ENCODE assay signal across 9 cellular contexts in genomic region chr2:53515435-53516332, GRCh38.
DNase-seq lines count a peak whose midpoint lies in the region; ATAC-seq and TF ChIP-seq lines count a peak whose summit lies in the region.
"Had no signal": no experiment of that assay in that cellular context is flagged by ENCODE, and none has a peak within 500 bp of the region (broad histone marks: within the 10 kb centered on the region; RNA-seq: fewer than 3 reads in every experiment).

No MANE protein-coding gene starts in this region.

- 93% methylated on average over 6 of the region's 6 CpGs for WGBS in mammary epithelial cell (ENCODE audit: low coverage, missing lambda C conversion rate)

- BruUV-seq in mammary epithelial cell (replicated peaks; lab: Mats Ljungman, UMichigan): no TSS peak

- no peak overlapping the region for H3K9ac ChIP-seq in mammary epithelial cell (ENCODE audit: insufficient read depth, low read length)

- H3K36me3 ChIP-seq in mammary epithelial cell (ENCODE audit: insufficient read depth, low read length): no peaks in the 10 kb centered on the region

- no peaks in the 10 kb centered on the region for H3K79me2 ChIP-seq in mammary epithelial cell (ENCODE audit: insufficient read depth, low read length)

- ATAC-seq in HG03442 (IDR thresholded peaks at IDR 0.05; ENCODE audit: unreplicated experiment): peak; percentile 39

- H2AFZ ChIP-seq in mammary epithelial cell (ENCODE audit: low read depth, low read length): peak overlapping the region; percentile 50

- intact Hi-C loops in mammary epithelial cell (cut with micrococcal nuclease): loop anchor here (5.0 kb wide), 1 partner anchor 238 kb away; no protein-coding TSS in a partner anchor

- peak in 1 of 2 donors; percentile 46 for TF ChIP-seq CTCF in mammary epithelial cell (conservative IDR thresholded peaks at IDR 0.05 in 1 of 2, IDR thresholded peaks at IDR 0.05 in 1 of 2; ENCODE audit: extremely low read depth in 1 of 2, insufficient read depth in 1 of 2, low read depth in 1 of 2, low read length in 2 of 2)

- no peak overlapping the region for H3K4me2 ChIP-seq in mammary epithelial cell (ENCODE audit: insufficient read depth, low read depth, low read length)

- DNase-seq in NCI-H1417 (lab: John Stamatoyannopoulos, UW) (peak in 2 of 3 experiments; percentile 17 to 55), NCI-H1417 treated with DMSO at 0.1 percent for 48 hours (lab: John Stamatoyannopoulos, UW) (no peak), mammary epithelial cell (peak; percentile 14), midbrain (lab: John Stamatoyannopoulos, UW) (peak; percentile 21), HUDEP-2 (lab: John Stamatoyannopoulos, UW; ENCODE audit: unreplicated experiment in 76 of 76) (no peak), mesenteric fat pad (ENCODE audit: low spot score) (no peak), HK-2 (ENCODE audit: unreplicated experiment) (no peak)
- DNase-seq: kidney had no signal

- no peaks in the 10 kb centered on the region for H3K27me3 ChIP-seq in mammary epithelial cell (ENCODE audit: insufficient read depth, low read length)

- CTCF ChIA-PET in mammary epithelial cell (lab: Charles Lee; ENCODE audit: low non-redundant PET): no interaction called here

- no peak overlapping the region for H3K4me3 ChIP-seq in mammary epithelial cell (replicated peaks in 1 of 3; ENCODE audit: insufficient read depth in 1 of 3, low read depth in 2 of 3, low read length in 3 of 3)

- H3K4me1 ChIP-seq in mammary epithelial cell (ENCODE audit: insufficient read depth, low read length): peaks cover 19% of the 10 kb centered on the region

- in situ Hi-C loops in mammary epithelial cell (cut with MboI; ENCODE audit: low sequenced_read_pairs in 2 of 2): no loop called here

- no peaks in the 10 kb centered on the region for H4K20me1 ChIP-seq in mammary epithelial cell (ENCODE audit: insufficient read depth, low read length)

- H3K27ac ChIP-seq in mammary epithelial cell (ENCODE audit: insufficient read depth, low read depth, low read length): no peak overlapping the region

- dilution Hi-C loops in mammary epithelial cell (cut with HindIII; ENCODE audit: low sequenced_read_pairs): no loop called here

- no peaks in the 10 kb centered on the region for H3K9me3 ChIP-seq in mammary epithelial cell (replicated peaks; ENCODE audit: insufficient read depth, low read length)

Comparison
In these comparisons a context has a peak if more than half of its experiments do, and no peak if none do; other contexts are left out.
1. DNase-seq: peak in NCI-H1417 (2 of 3), mammary epithelial cell (single experiment) and midbrain (single experiment); none in NCI-H1417 treated with DMSO at 0.1 percent for 48 hours (single experiment), HUDEP-2 (0 of 76), mesenteric fat pad (single experiment) and HK-2 (single experiment).